In the genomic region with DNA sequence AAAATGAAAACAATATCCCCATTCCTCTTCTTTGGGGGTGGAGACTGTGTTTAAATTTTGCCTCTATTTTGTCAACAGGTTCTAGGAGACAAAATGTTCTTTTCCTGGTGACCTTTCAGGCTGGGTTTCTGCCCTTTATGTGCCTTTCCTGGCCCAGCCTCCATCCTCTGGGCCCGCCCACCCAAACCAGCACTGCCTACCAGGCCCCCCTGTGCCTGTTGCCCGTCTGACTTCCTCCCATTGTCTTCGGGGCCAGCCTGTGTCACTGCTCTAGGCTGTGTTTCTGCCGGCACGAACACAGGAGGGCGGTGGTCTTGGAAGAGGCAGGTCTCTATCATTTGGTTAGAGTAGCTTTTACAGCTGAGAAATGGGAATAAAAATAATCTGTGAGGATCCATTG, we compare ENCODE assay signal across 8 cellular contexts. TPM values are rescaled to one million over a fixed set of nuclear protein-coding genes. Genes with fewer than 3 reads are reported as not detected.
DNase-seq lines count a peak whose midpoint lies in the region; FAIRE-seq and TF ChIP-seq lines count a peak whose summit lies in the region.

No MANE protein-coding gene starts in this region.

- DNase-seq in SJSA1 (ENCODE audit: low read depth in 1 of 2, low spot score in 2 of 2) (peak; percentile 64 to 78), amygdala (lab: John Stamatoyannopoulos, UW) (peak in 38 of 56 donors; percentile 23 to 80 (median 48)), left kidney (ENCODE audit: low read depth, low spot score) (peak; percentile 50), D721Med (ENCODE audit: insufficient read length, low spot score) (no peak), NCI-H774 (lab: John Stamatoyannopoulos, UW) (no peak), HT-29 (ENCODE audit: low spot score) (no peak), DMS 273 (lab: John Stamatoyannopoulos, UW; ENCODE audit: unreplicated experiment) (no peak)
- peak in 2 of 3 experiments; percentile 35 to 45 for DNase-seq in stimulated activated CD4-positive, alpha-beta T cell treated with anti-CD3 and anti-CD28 coated beads, TNF-alpha, amount 100 ng/mL, for 4 hours (ENCODE audit: low read depth in 3 of 3)

- H3K36me3 ChIP-seq in SJSA1 = peaks cover 57% of the 10 kb centered on the region

- no peak overlapping the region for H3K4me3 ChIP-seq in SJSA1

- TF ChIP-seq CTCF in D721Med (IDR thresholded peaks at IDR 0.05; ENCODE audit: insufficient read depth, missing control alignments) = no peak

- FAIRE-seq in D721Med (lab: Jason Lieb, UNC) = no peak

- peak overlapping the region; percentile 55 for H3K27ac ChIP-seq in SJSA1

- peaks cover 100% of the 10 kb centered on the region for H3K4me1 ChIP-seq in SJSA1 (replicated peaks)

- no peaks in the 10 kb centered on the region for H3K9me3 ChIP-seq in SJSA1 (replicated peaks)

- H3K27me3 ChIP-seq in SJSA1 (replicated peaks) = no peaks in the 10 kb centered on the region

RNA-seq across cellular contexts. Expression of gene TSPAN14, which starts 13.9 kb away (rescaled TPM):
- 60.8 and 65.8 TPM in 2 replicates for total RNA-seq in SJSA1 (2014; rRNA removed; shearing (Covaris generic))
- 58.3 and 65.1 TPM in 2 replicates for total RNA-seq in HT-29 (2014; rRNA removed; shearing (Covaris generic))

RNA-seq across cellular contexts. Expression of gene PRXL2A, which starts 59.7 kb away (rescaled TPM):
- 51.8 and 68.9 TPM in 2 replicates for total RNA-seq in SJSA1 (2014; rRNA removed; shearing (Covaris generic))
- total RNA-seq in HT-29 (2014; rRNA removed; shearing (Covaris generic)) = 8.6 and 9.3 TPM in 2 replicates

Comparison
In these comparisons a context has a peak if more than half of its experiments do, and no peak if none do; other contexts are left out.
1. DNase-seq: peak in SJSA1 (2 of 2), amygdala (38 of 56), left kidney (single experiment) and stimulated activated CD4-positive, alpha-beta T cell treated with anti-CD3 and anti-CD28 coated beads, TNF-alpha, amount 100 ng/mL, for 4 hours (2 of 3); none in D721Med (single experiment), NCI-H774 (single experiment), HT-29 (single experiment) and DMS 273 (single experiment).